ENCODE assay signal across 17 cellular contexts in the genomic region with DNA sequence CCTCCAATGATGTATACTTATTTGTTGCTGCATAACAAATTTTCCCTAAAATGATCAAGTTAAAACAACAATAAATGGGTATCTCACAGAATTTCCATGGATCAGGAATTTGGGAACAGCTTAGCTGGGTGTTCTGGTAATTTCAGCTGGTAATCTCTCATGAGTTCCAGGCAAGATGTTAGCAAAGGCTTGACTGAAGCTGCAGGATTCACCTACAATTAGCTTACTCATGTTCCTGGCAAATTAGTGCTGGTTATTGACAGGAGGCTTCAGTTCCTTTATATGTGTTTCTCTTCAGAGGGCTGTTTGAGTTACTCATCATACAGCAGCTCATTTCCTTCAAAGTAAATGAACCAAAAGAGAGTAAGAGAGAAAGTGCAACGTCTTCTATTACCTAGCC.
A peak's percentile ranks its signal among the peaks of the same experiment; 100 is the strongest.
DNase-seq lines count a peak whose midpoint lies in the region; ATAC-seq and TF ChIP-seq lines count a peak whose summit lies in the region.
"Had no signal": no experiment of that assay in that cellular context is flagged by ENCODE, and none has a peak within 500 bp of the region (broad histone marks: within the 10 kb centered on the region; RNA-seq: fewer than 3 reads in every experiment).

No MANE protein-coding gene starts in this region.

- H3K4me2 ChIP-seq in OCI-LY3 (ENCODE audit: low read length), result peak overlapping the region; percentile 49
- H3K4me2 ChIP-seq: BLaER1 had no signal

- no peaks in the 10 kb centered on the region for H3K36me3 Mint-ChIP-seq in endodermal cell (ENCODE audit: low read depth)
- H3K36me3 Mint-ChIP-seq: CD14-positive monocyte; CD4-positive, alpha-beta memory T cell had no signal

- H3K4me3 ChIP-seq in OCI-LY3 (ENCODE audit: low read length) (no peak overlapping the region), epithelial cell of esophagus (ENCODE audit: low read length) (no peak overlapping the region), endodermal cell (ENCODE audit: low read length) (no peak overlapping the region)
- H3K4me3 ChIP-seq: BLaER1, HAP-1 had no signal

- H3K27me3 Mint-ChIP-seq in endodermal cell (ENCODE audit: insufficient read depth), result no peaks in the 10 kb centered on the region
- H3K27me3 Mint-ChIP-seq: CD4-positive, alpha-beta memory T cell had no signal

- peaks cover 36% of the 10 kb centered on the region for H3K4me1 Mint-ChIP-seq in endodermal cell
- H3K4me1 Mint-ChIP-seq: CD14-positive monocyte; CD4-positive, alpha-beta memory T cell had no signal

- no peaks in the 10 kb centered on the region for H3K9me3 Mint-ChIP-seq in endodermal cell

- H3K27me3 ChIP-seq in OCI-LY3 (ENCODE audit: low read depth, low read length) (no peaks in the 10 kb centered on the region), endodermal cell (ENCODE audit: control insufficient read depth, insufficient read depth, low read length, poor library complexity, severe bottlenecking) (no peaks in the 10 kb centered on the region)
- H3K27me3 ChIP-seq: BLaER1 had no signal

- H3K27ac Mint-ChIP-seq in endodermal cell, result no peak overlapping the region
- H3K27ac Mint-ChIP-seq: CD14-positive monocyte; CD4-positive, alpha-beta memory T cell had no signal

- DNase-seq in ELR (ENCODE audit: low read depth), result peak; percentile 5
- DNase-seq in epithelial cell of esophagus (ENCODE audit: low read depth), result peak; percentile 4
- DNase-seq in putamen (ENCODE audit: low spot score), result peak; percentile 42
- no peak for DNase-seq in endodermal cell
- no peak for DNase-seq in NCI-H2081 (lab: John Stamatoyannopoulos, UW)
- DNase-seq: 8988T; CD4-positive, alpha-beta memory T cell; DMS153; DMS79; GF-D8; IMR-90 had no signal

- WGBS in endodermal cell (ENCODE audit: insufficient coverage in 1 of 2, insufficient read length in 1 of 2), 2 experiments, result 88% methylated on average over 1 of the region's 1 CpG; no CpG with 5 or more reads in 1 of the 2 experiments

- H2AFZ ChIP-seq in OCI-LY3 (ENCODE audit: low read depth, low read length), result peak overlapping the region; percentile 71

- H4K20me1 ChIP-seq in OCI-LY3 (ENCODE audit: insufficient read depth, low read length), result no peaks in the 10 kb centered on the region
- H4K20me1 ChIP-seq: BLaER1 had no signal

- no peak for ATAC-seq in HG03159 (IDR thresholded peaks at IDR 0.05; ENCODE audit: unreplicated experiment)

- H3K4me1 ChIP-seq in OCI-LY3 (ENCODE audit: low read length), result peaks cover 27% of the 10 kb centered on the region
- peaks cover 9% of the 10 kb centered on the region for H3K4me1 ChIP-seq in endodermal cell (ENCODE audit: control insufficient read depth, insufficient read depth, low read length)
- H3K4me1 ChIP-seq: BLaER1, HAP-1 had no signal

- H3K9ac ChIP-seq in OCI-LY3 (ENCODE audit: low read length), result no peak overlapping the region; the same call in 1 of the 2 replicates
- no peak overlapping the region for H3K9ac ChIP-seq in endodermal cell (ENCODE audit: extremely low read depth, low read length, poor library complexity, severe bottlenecking)
- H3K9ac ChIP-seq: BLaER1 had no signal

- H3K27ac ChIP-seq in OCI-LY3 (ENCODE audit: low read length) (peak overlapping the region; percentile 56), endodermal cell (ENCODE audit: low read depth, low read length) (no peak overlapping the region)
- H3K27ac ChIP-seq: BLaER1, HL-60 had no signal

- H3K9me3 ChIP-seq in OCI-LY3 (ENCODE audit: insufficient read depth, low read length) (no peaks in the 10 kb centered on the region), endodermal cell (ENCODE audit: control insufficient read depth, low read length) (no peaks in the 10 kb centered on the region)
- H3K9me3 ChIP-seq: BLaER1, HAP-1 had no signal

- H3K4me3 Mint-ChIP-seq in endodermal cell, result no peak overlapping the region
- H3K4me3 Mint-ChIP-seq: CD14-positive monocyte; CD4-positive, alpha-beta memory T cell had no signal

- H3K36me3 ChIP-seq in OCI-LY3 (replicated peaks; ENCODE audit: low read depth, low read length) (no peaks in the 10 kb centered on the region), endodermal cell (ENCODE audit: control insufficient read depth, insufficient read depth, low read length) (no peaks in the 10 kb centered on the region)
- H3K36me3 ChIP-seq: BLaER1, HAP-1 had no signal

- H3K79me2 ChIP-seq in OCI-LY3 (ENCODE audit: low read length), result no peaks in the 10 kb centered on the region

- TF ChIP-seq CTCF in OCI-LY3 (IDR thresholded peaks at IDR 0.05; ENCODE audit: low read depth, low read length), result no peak
- no peak for TF ChIP-seq CTCF in epithelial cell of esophagus (IDR thresholded peaks at IDR 0.05; ENCODE audit: insufficient read depth, low read depth, low read length, missing control alignments)
- TF ChIP-seq CTCF in endodermal cell (conservative IDR thresholded peaks at IDR 0.05), result no peak

Comparison
In these comparisons a context has a peak if more than half of its experiments do, and no peak if none do; other contexts are left out.
1. DNase-seq: peak in ELR (single experiment), epithelial cell of esophagus (single experiment) and putamen (single experiment); none in endodermal cell (single experiment) and NCI-H2081 (0 of 2).